In genomic region chr2:8551622-8552074, GRCh38 we compare ENCODE assay signal across 11 cellular contexts.
DNase-seq lines count a peak whose midpoint lies in the region; ATAC-seq and TF ChIP-seq lines count a peak whose summit lies in the region.
"Had no signal": no experiment of that assay in that cellular context is flagged by ENCODE, and none has a peak within 500 bp of the region (broad histone marks: within the 10 kb centered on the region; RNA-seq: fewer than 3 reads in every experiment).

No MANE protein-coding gene starts in this region.

- peaks cover 3% of the 10 kb centered on the region for H3K27me3 Mint-ChIP-seq in endodermal cell (ENCODE audit: insufficient read depth)

- intact Hi-C loops in dorsolateral prefrontal cortex (cut with DNase I): no loop called here

- H3K27ac ChIP-seq in DND-41 (ENCODE audit: low read length) (peak overlapping the region; percentile 74), endodermal cell (ENCODE audit: low read depth, low read length) (no peak overlapping the region), dorsolateral prefrontal cortex (peak overlapping the region in 1 of 59 donors; percentile 28), RWPE1 (no peak overlapping the region)
- H3K27ac ChIP-seq: HL-60 had no signal

- no peak overlapping the region for H3K4me3 Mint-ChIP-seq in endodermal cell

- DNase-seq in DND-41: peak; percentile 84
- DNase-seq in endodermal cell: peak; percentile 33
- DNase-seq in epidermal melanocyte (ENCODE audit: insufficient read length, low spot score): no peak
- DNase-seq in H4 (ENCODE audit: low spot score): no peak
- no peak for DNase-seq in dorsolateral prefrontal cortex
- DNase-seq in RWPE1 (ENCODE audit: low spot score): no peak
- DNase-seq: stimulated activated naive CD4-positive, alpha-beta T cell treated with Interleukin-2 at 50 U/mL for 16 hours had no signal

- H3K4me3 ChIP-seq in DND-41 (ENCODE audit: low read depth in 1 of 2, low read length in 2 of 2) (no peak overlapping the region), endodermal cell (ENCODE audit: low read length) (no peak overlapping the region), dorsolateral prefrontal cortex (peak overlapping the region in 2 of 59 donors; percentile 21 to 31)

- 0 out of 2 replicates have a peak overlapping the region, but pooled peaks have one; percentile 0 for H2AFZ ChIP-seq in DND-41 (ENCODE audit: low read depth, low read length)

- POLR2A ChIA-PET in RWPE1 (lab: Yijun Ruan, JAX; ENCODE audit: low non-redundant PET): no interaction called here

- peak overlapping the region; percentile 34 for H3K4me2 ChIP-seq in DND-41 (ENCODE audit: insufficient read depth, low read length)

- H3K36me3 Mint-ChIP-seq in endodermal cell (ENCODE audit: low read depth): no peaks in the 10 kb centered on the region

- H3K9me3 Mint-ChIP-seq in endodermal cell: no peaks in the 10 kb centered on the region

- no peaks in the 10 kb centered on the region for H3K27me3 ChIP-seq in DND-41 (ENCODE audit: insufficient read depth, low read length, poor library complexity)
- no peaks in the 10 kb centered on the region for H3K27me3 ChIP-seq in endodermal cell (ENCODE audit: control insufficient read depth, insufficient read depth, low read length, poor library complexity, severe bottlenecking)
- no peaks in the 10 kb centered on the region for H3K27me3 ChIP-seq in dorsolateral prefrontal cortex

- no peaks in the 10 kb centered on the region for H3K79me2 ChIP-seq in DND-41 (ENCODE audit: insufficient read depth, low read length)

- no peak for TF ChIP-seq CTCF in DND-41 (IDR thresholded peaks at IDR 0.05; ENCODE audit: borderline replicate concordance, extremely low read depth, low read length, poor library complexity, severe bottlenecking)
- no peak for TF ChIP-seq CTCF in endodermal cell (conservative IDR thresholded peaks at IDR 0.05)
- no peak for TF ChIP-seq CTCF in dorsolateral prefrontal cortex (IDR thresholded peaks at IDR 0.05 in 54 of 56, conservative IDR thresholded peaks at IDR 0.05 in 2 of 56; ENCODE audit: low read depth in 1 of 56, partially characterized antibody in 56 of 56)
- no peak for TF ChIP-seq CTCF in RWPE1 (conservative IDR thresholded peaks at IDR 0.05; ENCODE audit: low read depth)

- H3K4me1 ChIP-seq in DND-41 (ENCODE audit: insufficient read depth, low read length): peaks cover 38% of the 10 kb centered on the region
- no peaks in the 10 kb centered on the region for H3K4me1 ChIP-seq in endodermal cell (ENCODE audit: control insufficient read depth, insufficient read depth, low read length)
- H3K4me1 ChIP-seq: Caco-2 had no signal

- no peaks in the 10 kb centered on the region for H4K20me1 ChIP-seq in DND-41 (ENCODE audit: insufficient read depth, low read length)

- ATAC-seq in DND-41 (ENCODE audit: insufficient read depth, low read depth): peak; percentile 94
- peak; percentile 56 for ATAC-seq in GM21367 (IDR thresholded peaks at IDR 0.05; ENCODE audit: unreplicated experiment)
- ATAC-seq in HG03460 (IDR thresholded peaks at IDR 0.05; ENCODE audit: unreplicated experiment): peak; percentile 75

- H3K27ac Mint-ChIP-seq in endodermal cell: no peak overlapping the region

- WGBS in endodermal cell (ENCODE audit: insufficient coverage in 1 of 2, insufficient read length in 1 of 2), 2 experiments: 85 to 100% methylated on average over 1 to 8 of the region's 8 CpGs

- peaks cover 7% of the 10 kb centered on the region for H3K4me1 Mint-ChIP-seq in endodermal cell

- peak overlapping the region; percentile 0; the same call in 1 of the 2 replicates for H3K9ac ChIP-seq in DND-41 (ENCODE audit: low read depth, low read length)
- H3K9ac ChIP-seq in endodermal cell (ENCODE audit: extremely low read depth, low read length, poor library complexity, severe bottlenecking): no peak overlapping the region

- no peaks in the 10 kb centered on the region for H3K36me3 ChIP-seq in DND-41 (ENCODE audit: insufficient read depth, low read length)
- no peaks in the 10 kb centered on the region for H3K36me3 ChIP-seq in endodermal cell (ENCODE audit: control insufficient read depth, insufficient read depth, low read length)

- CTCF ChIA-PET in RWPE1 (lab: Yijun Ruan, JAX): no interaction called here

- H3K9me3 ChIP-seq in DND-41 (ENCODE audit: insufficient read depth, low read length, severe bottlenecking) (no peaks in the 10 kb centered on the region), endodermal cell (ENCODE audit: control insufficient read depth, low read length) (no peaks in the 10 kb centered on the region)
- H3K9me3 ChIP-seq: Caco-2 had no signal

Comparison
In these comparisons a context has a peak if more than half of its experiments do, and no peak if none do; other contexts are left out.
1. DNase-seq: peak in DND-41 (single experiment) and endodermal cell (single experiment); none in epidermal melanocyte (single experiment), H4 (single experiment), dorsolateral prefrontal cortex (0 of 10) and RWPE1 (single experiment).
2. Peak in every context shown above with its lines, with median percentiles within 50 percentile points of each other: ATAC-seq.